11 cellular contexts compared by ENCODE assay signal in the genomic region with DNA sequence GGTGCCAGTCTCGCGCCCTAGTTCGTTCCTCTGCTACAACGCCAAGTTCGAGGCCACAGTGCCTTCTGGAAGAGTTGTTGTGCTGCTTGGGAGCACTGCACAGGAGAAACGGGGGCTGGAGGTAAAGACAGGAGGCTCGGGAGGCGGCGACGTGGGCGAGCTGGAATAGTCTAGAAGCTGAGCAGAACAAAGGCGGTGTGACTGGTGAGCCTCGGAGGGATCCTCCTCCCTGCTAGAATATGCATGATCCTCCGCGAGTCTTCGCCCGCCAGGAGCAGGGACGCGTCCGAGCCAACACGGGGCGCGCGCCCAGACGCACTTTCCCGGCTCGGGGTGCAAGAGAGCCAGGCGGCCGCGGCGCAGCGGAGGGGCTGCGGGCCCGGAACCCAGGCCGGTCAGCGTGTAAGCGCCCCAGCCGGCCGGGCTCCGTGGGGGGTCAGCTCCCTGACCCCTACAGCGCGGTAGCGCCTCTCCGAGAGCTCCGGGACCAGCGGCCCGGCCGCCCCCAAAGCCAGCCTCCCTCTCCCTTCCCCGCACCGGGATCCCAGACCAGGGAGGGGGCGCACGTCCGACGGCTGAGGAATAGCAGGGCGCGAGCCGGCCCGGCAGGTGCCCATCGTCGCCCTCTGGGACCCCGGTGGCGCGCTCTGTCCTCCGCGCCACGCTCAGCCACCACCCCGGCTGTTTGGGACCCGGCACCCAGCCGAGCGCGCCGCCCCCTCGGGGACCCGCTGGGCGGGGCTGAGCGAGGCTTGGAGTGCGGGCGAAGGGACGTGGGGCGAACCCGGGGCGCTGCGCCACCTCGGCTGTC.
DNase-seq lines count a peak whose midpoint lies in the region; TF ChIP-seq lines count a peak whose summit lies in the region.
"Had no signal": no experiment of that assay in that cellular context is flagged by ENCODE, and none has a peak within 500 bp of the region (broad histone marks: within the 10 kb centered on the region; RNA-seq: fewer than 3 reads in every experiment).

No MANE protein-coding gene starts in this region.

- peak overlapping the region in 2 of 5 experiments; percentile 56 to 83 for H3K27ac Mint-ChIP-seq in brain

- peaks cover 36% of the 10 kb centered on the region for H3K27me3 Mint-ChIP-seq in brain

- DNase-seq in GM20000 (ENCODE audit: low spot score) (peak; percentile 48), putamen (ENCODE audit: low spot score) (peak; percentile 83), A172 (ENCODE audit: low spot score) (no peak), cortex of kidney (lab: John Stamatoyannopoulos, UW) (no peak), HT-29 (ENCODE audit: low spot score) (no peak), GM10248 (ENCODE audit: extremely low spot score) (no peak)
- DNase-seq: activated gamma-delta T cell; NCI-H1694; stimulated activated naive CD4-positive, alpha-beta T cell had no signal

- POLR2A ChIA-PET in GM10248 (lab: Yijun Ruan, JAX): no interaction called here

- H3K9me3 Mint-ChIP-seq in brain: peaks cover 0 to 14% (median 3%) of the 10 kb centered on the region in 5 experiments

- H3K36me3 Mint-ChIP-seq in brain: peaks cover 23% of the 10 kb centered on the region

- peak overlapping the region; percentile 58 for H3K4me3 ChIP-seq in iPS-15b (ENCODE audit: low read depth, low read length)

- H3K4me1 Mint-ChIP-seq in brain: peaks cover 31% of the 10 kb centered on the region

- H3K9me3 ChIP-seq in iPS-15b (ENCODE audit: control insufficient read depth, insufficient read depth, low read length): no peaks in the 10 kb centered on the region

- H3K4me1 ChIP-seq in iPS-15b (ENCODE audit: control insufficient read depth, insufficient read depth, low read length): peaks cover 2% of the 10 kb centered on the region

- H3K27me3 ChIP-seq in iPS-15b (ENCODE audit: control insufficient read depth, insufficient read depth, low read length): peaks cover 41% of the 10 kb centered on the region

- H3K9ac ChIP-seq in iPS-15b (ENCODE audit: low read depth, low read length): no peak overlapping the region

- H3K4me3 Mint-ChIP-seq in brain: peak overlapping the region; percentile 76 to 92 (median 85)

- H3K36me3 ChIP-seq in iPS-15b (ENCODE audit: control insufficient read depth, insufficient read depth, low read length): no peaks in the 10 kb centered on the region

- CTCF ChIA-PET in GM10248 (lab: Yijun Ruan, JAX): interaction anchor here (1.2 kb wide), 1 partner anchor 11 kb away, joined by 3 read pairs; no protein-coding TSS in a partner anchor

- TF ChIP-seq CTCF in GM20000 (IDR thresholded peaks at IDR 0.05; ENCODE audit: extremely low read depth, missing control alignments) (no peak), brain (conservative IDR thresholded peaks at IDR 0.05) (no peak), GM10248 (IDR thresholded peaks at IDR 0.05; ENCODE audit: control extremely low read depth, extremely low read depth, low read depth, missing control alignments) (no peak)

Comparison
In these comparisons a context has a peak if more than half of its experiments do, and no peak if none do; other contexts are left out.
1. DNase-seq: peak in GM20000 (single experiment) and putamen (single experiment); none in A172 (single experiment), cortex of kidney (single experiment), HT-29 (single experiment) and GM10248 (single experiment).